Comparison of ENCODE assay signal across 12 cellular contexts in the genomic region with DNA sequence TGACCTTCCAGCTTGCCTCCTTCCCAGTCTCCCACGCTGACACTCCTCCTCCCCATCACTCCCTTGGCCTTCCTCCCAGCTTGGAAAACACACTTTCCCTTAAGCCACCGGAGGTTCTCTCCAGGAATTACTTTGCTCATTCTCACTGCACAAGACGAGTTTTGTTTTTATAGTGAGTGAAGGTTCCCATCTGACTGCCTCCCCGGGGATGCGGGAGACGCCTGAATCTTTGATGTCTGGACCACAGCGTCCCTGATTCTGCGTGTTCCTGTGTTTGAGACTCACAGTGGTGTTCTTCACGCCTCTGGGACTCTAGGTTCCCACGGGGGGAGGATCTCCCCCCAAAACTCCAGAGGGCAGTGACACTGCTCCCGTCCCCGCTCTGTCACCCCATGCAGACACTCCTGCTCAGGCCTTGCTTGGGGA. TPM values are rescaled to one million over a fixed set of nuclear protein-coding genes. Genes with fewer than 3 reads are reported as not detected.
DNase-seq lines count a peak whose midpoint lies in the region; ATAC-seq, FAIRE-seq and TF ChIP-seq lines count a peak whose summit lies in the region.
"Had no signal": no experiment of that assay in that cellular context is flagged by ENCODE, and none has a peak within 500 bp of the region (broad histone marks: within the 10 kb centered on the region; RNA-seq: fewer than 3 reads in every experiment).

No MANE protein-coding gene starts in this region.

- H3K4me3 Mint-ChIP-seq in natural killer cell = peak overlapping the region; percentile 49
- no peak overlapping the region for H3K4me3 Mint-ChIP-seq in natural killer cell treated with Interleukin-12 subunit alpha and Interleukin-12 subunit beta and Interleukin-15 and Interleukin-18, amount 100 ng/mL, for 72 hours

- H3K4me2 ChIP-seq in neuronal stem cell (ENCODE audit: insufficient read depth, low read length, poor library complexity, severe bottlenecking) = peak overlapping the region; percentile 26

- peak overlapping the region; percentile 68 to 72 for H3K27ac Mint-ChIP-seq in natural killer cell
- no peak overlapping the region for H3K27ac Mint-ChIP-seq in natural killer cell treated with Interleukin-12 subunit alpha and Interleukin-12 subunit beta and Interleukin-15 and Interleukin-18, amount 100 ng/mL, for 72 hours

- H3K27me3 Mint-ChIP-seq in natural killer cell (ENCODE audit: low read depth in 2 of 2) = peaks cover 0 to 8% of the 10 kb centered on the region in 2 donors
- no peaks in the 10 kb centered on the region for H3K27me3 Mint-ChIP-seq in natural killer cell treated with Interleukin-12 subunit alpha and Interleukin-12 subunit beta and Interleukin-15 and Interleukin-18, amount 100 ng/mL, for 72 hours

- WGBS in neuronal stem cell (ENCODE audit: extremely low coverage in 2 of 2, insufficient read length in 2 of 2, insufficient replicate concordance in 1 of 2), 2 donors = no CpG with 5 or more reads among the region's 12 CpGs

- H3K4me3 ChIP-seq in fibroblast of the aortic adventitia (ENCODE audit: low read depth, low read length) = no peak overlapping the region
- H3K4me3 ChIP-seq in neuronal stem cell (ENCODE audit: low read length in 2 of 2) = no peak overlapping the region
- H3K4me3 ChIP-seq: lower lobe of right lung had no signal

- no peaks in the 10 kb centered on the region for H3K36me3 ChIP-seq in neuronal stem cell (replicated peaks in 1 of 2; ENCODE audit: control insufficient read depth in 2 of 2, insufficient read depth in 2 of 2, low read length in 2 of 2)
- H3K36me3 ChIP-seq: lower lobe of right lung had no signal

- peaks cover 38 to 63% of the 10 kb centered on the region in 2 donors for H3K4me1 ChIP-seq in neuronal stem cell (ENCODE audit: control insufficient read depth in 2 of 2, insufficient read depth in 1 of 2, low read depth in 1 of 2, low read length in 2 of 2)

- ATAC-seq in natural killer cell (no peak), HG02759 (IDR thresholded peaks at IDR 0.05; ENCODE audit: unreplicated experiment) (no peak)
- no peak for ATAC-seq in natural killer cell treated with Interleukin-12 subunit alpha and Interleukin-12 subunit beta and Interleukin-15 and Interleukin-18, amount 100 ng/mL, for 72 hours
- ATAC-seq in stimulated activated naive CD8-positive, alpha-beta T cell treated with anti-CD3 and anti-CD28 coated beads, Interleukin-15, Interleukin-2, amounts not matched to agents 100 U/mL and 50 U/mL, for 24 hours = no peak

- H2BK15ac ChIP-seq in neuronal stem cell (ENCODE audit: low read length) = no peak overlapping the region

- intact Hi-C loops in natural killer cell (cut with micrococcal nuclease) = no loop called here

- no peak overlapping the region for H2BK5ac ChIP-seq in neuronal stem cell (ENCODE audit: low read length)

- H2AK5ac ChIP-seq in neuronal stem cell (ENCODE audit: low read depth, low read length) = no peak overlapping the region

- H2BK120ac ChIP-seq in neuronal stem cell (ENCODE audit: low read depth, low read length) = no peak overlapping the region

- no peak overlapping the region for H2AFZ ChIP-seq in neuronal stem cell (ENCODE audit: low read length)

- H4K91ac ChIP-seq in neuronal stem cell (ENCODE audit: low read depth, low read length, poor library complexity) = no peak overlapping the region

- H3K27ac ChIP-seq in neuronal stem cell (replicated peaks; ENCODE audit: low read length) = no peak overlapping the region
- H3K27ac ChIP-seq: lower lobe of right lung had no signal

- H3K14ac ChIP-seq in neuronal stem cell (ENCODE audit: low read length) = no peak overlapping the region

- TF ChIP-seq CTCF in natural killer cell (IDR thresholded peaks at IDR 0.05) (no peak), fibroblast of the aortic adventitia (IDR thresholded peaks at IDR 0.05; ENCODE audit: insufficient read depth, low read length) (no peak)

- H3K9me3 ChIP-seq in neuronal stem cell (replicated peaks in 1 of 2; ENCODE audit: control insufficient read depth in 2 of 2, insufficient read depth in 1 of 2, low read depth in 1 of 2, low read length in 2 of 2) = no peaks in the 10 kb centered on the region
- H3K9me3 ChIP-seq: lower lobe of right lung had no signal

- peaks cover 0 to 13% (median 0%) of the 10 kb centered on the region in 3 experiments for H3K27me3 ChIP-seq in neuronal stem cell (ENCODE audit: control insufficient read depth in 3 of 3, insufficient read depth in 3 of 3, low read depth in 1 of 3, low read length in 3 of 3)

- H3K9ac ChIP-seq in neuronal stem cell (ENCODE audit: low read depth, low read length, poor library complexity) = no peak overlapping the region

- H3K9me3 Mint-ChIP-seq in natural killer cell = no peaks in the 10 kb centered on the region
- H3K9me3 Mint-ChIP-seq in natural killer cell treated with Interleukin-12 subunit alpha and Interleukin-12 subunit beta and Interleukin-15 and Interleukin-18, amount 100 ng/mL, for 72 hours = no peaks in the 10 kb centered on the region

- no peak overlapping the region for H2BK12ac ChIP-seq in neuronal stem cell (ENCODE audit: low read length)

- no peaks in the 10 kb centered on the region for H3K36me3 Mint-ChIP-seq in natural killer cell
- H3K36me3 Mint-ChIP-seq in natural killer cell treated with Interleukin-12 subunit alpha and Interleukin-12 subunit beta and Interleukin-15 and Interleukin-18, amount 100 ng/mL, for 72 hours = no peaks in the 10 kb centered on the region

- TF ChIP-seq POLR2A in GM12892 (IDR thresholded peaks at IDR 0.05; ENCODE audit: low read depth, low read length) = no peak

- no peaks in the 10 kb centered on the region for H3K79me1 ChIP-seq in neuronal stem cell (ENCODE audit: low read depth, low read length)

- peak overlapping the region; percentile 69 for H3K18ac ChIP-seq in neuronal stem cell (ENCODE audit: low read length)

- FAIRE-seq in GM12892 (lab: Jason Lieb, UNC) = no peak

- DNase-seq in natural killer cell (no peak), fibroblast of the aortic adventitia (ENCODE audit: low read depth) (peak; percentile 84), neuronal stem cell (ENCODE audit: low spot score) (no peak), cerebellar cortex (ENCODE audit: low spot score) (no peak), GM12892 (ENCODE audit: insufficient read length) (no peak)
- no peak for DNase-seq in natural killer cell treated with Interleukin-12 subunit alpha and Interleukin-12 subunit beta and Interleukin-15 and Interleukin-18, amount 100 ng/mL, for 72 hours (ENCODE audit: low spot score)
- no peak for DNase-seq in stimulated activated naive CD8-positive, alpha-beta T cell treated with anti-CD3 and anti-CD28 coated beads, Interleukin-15, Interleukin-2, amounts not matched to agents 100 U/mL and 50 U/mL, for 24 hours
- DNase-seq: foreskin melanocyte, GF-D8, lower lobe of right lung, NCI-H187 had no signal

- H3K4me1 Mint-ChIP-seq in natural killer cell = peaks cover 41 to 42% of the 10 kb centered on the region in 2 donors
- peaks cover 29 to 34% of the 10 kb centered on the region in 2 donors for H3K4me1 Mint-ChIP-seq in natural killer cell treated with Interleukin-12 subunit alpha and Interleukin-12 subunit beta and Interleukin-15 and Interleukin-18, amount 100 ng/mL, for 72 hours (ENCODE audit: low read depth in 2 of 2)

- H3K4ac ChIP-seq in neuronal stem cell (ENCODE audit: low read length) = no peak overlapping the region

- H3K23ac ChIP-seq in neuronal stem cell (ENCODE audit: low read depth, low read length, poor library complexity) = peak overlapping the region; percentile 34

- no peak overlapping the region for H4K8ac ChIP-seq in neuronal stem cell (ENCODE audit: low read depth, low read length)

RNA-seq across cellular contexts. Expression of gene DNAI2, which starts 2.0 kb away (rescaled TPM):
- total RNA-seq in natural killer cell (1 to 10 TPM in 2 of 3 donors, under 1 TPM in 1; 0.35 to 1.8 (median 1.2) TPM), fibroblast of the aortic adventitia (ENCODE audit: low replicate concordance) (not detected in 2 replicates)
- not detected for total RNA-seq in natural killer cell treated with Interleukin-12 subunit alpha and Interleukin-12 subunit beta and Interleukin-15 and Interleukin-18, amount 100 ng/mL, for 72 hours
- 0.04 TPM for polyA plus RNA-seq in neuronal stem cell (2013, experiment 1 of 2)
- polyA plus RNA-seq in neuronal stem cell (2013, experiment 2 of 2) = not detected
- polyA plus RNA-seq in GM12892 (2012; ENCODE audit: missing spikeins) = 0.36 TPM

RNA-seq across cellular contexts. Expression of gene KIF19, which starts 50.0 kb away (rescaled TPM):
- total RNA-seq in natural killer cell (1 to 10 TPM; 1.7 to 7.1 (median 6.1) TPM), fibroblast of the aortic adventitia (ENCODE audit: low replicate concordance) (not detected in 2 replicates)
- under 1 TPM in 1 of 2 donors, not detected in 1; 0.29 TPM for total RNA-seq in natural killer cell treated with Interleukin-12 subunit alpha and Interleukin-12 subunit beta and Interleukin-15 and Interleukin-18, amount 100 ng/mL, for 72 hours
- polyA plus RNA-seq in neuronal stem cell (2013, experiment 1 of 2) = 0.68 TPM
- polyA plus RNA-seq in neuronal stem cell (2013, experiment 2 of 2) = 0.57 TPM
- not detected for polyA plus RNA-seq in GM12892 (2012; ENCODE audit: missing spikeins)

Comparison
In these comparisons a context has a peak if more than half of its experiments do, and no peak if none do; other contexts are left out.
1. H3K27ac Mint-ChIP-seq: peak in natural killer cell (2 of 2); none in natural killer cell treated with Interleukin-12 subunit alpha and Interleukin-12 subunit beta and Interleukin-15 and Interleukin-18, amount 100 ng/mL, for 72 hours (0 of 2).